In the genomic region with DNA sequence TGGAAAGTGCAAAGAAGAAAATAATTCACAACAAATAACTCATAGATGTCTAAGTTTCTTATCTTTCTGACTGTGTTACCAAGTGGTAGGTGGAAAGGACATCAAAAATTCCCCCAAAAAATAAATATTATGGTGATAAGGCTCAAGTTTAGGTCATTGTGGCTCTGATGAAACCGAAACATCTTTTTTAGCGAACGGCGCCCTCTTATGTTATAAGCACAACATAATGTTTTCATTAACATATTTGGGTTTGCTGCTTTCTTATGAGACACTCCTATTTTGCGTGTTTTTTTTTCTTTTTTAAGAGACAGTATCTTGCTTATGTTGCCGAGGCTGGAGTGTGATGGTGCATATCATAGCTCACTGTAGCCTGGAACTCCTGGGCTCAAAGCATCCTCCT, we compare ENCODE assay signal across 13 cellular contexts. TPM values are rescaled to one million over a fixed set of nuclear protein-coding genes. Genes with fewer than 3 reads are reported as not detected.
DNase-seq lines count a peak whose midpoint lies in the region; ATAC-seq and TF ChIP-seq lines count a peak whose summit lies in the region.
"Had no signal": no experiment of that assay in that cellular context is flagged by ENCODE, and none has a peak within 500 bp of the region (broad histone marks: within the 10 kb centered on the region; RNA-seq: fewer than 3 reads in every experiment).

No MANE protein-coding gene starts in this region.

- H3K4me1 ChIP-seq in KMS-11 (ENCODE audit: low read depth, poor library complexity, severe bottlenecking) (peaks cover 26% of the 10 kb centered on the region), lower lobe of right lung (no peaks in the 10 kb centered on the region)

- in situ Hi-C loops in astrocyte of the spinal cord (cut with HindIII; ENCODE audit: low sequenced_read_pairs) = no loop called here

- TF ChIP-seq CTCF in KMS-11 (conservative IDR thresholded peaks at IDR 0.05; ENCODE audit: low read depth, low read length) (peak; percentile 64; the same call in 1 of the 2 replicates), astrocyte of the spinal cord (IDR thresholded peaks at IDR 0.05; ENCODE audit: low read depth, low read length) (peak; percentile 22), osteocyte (IDR thresholded peaks at IDR 0.05) (peak; percentile 58), lower lobe of right lung (IDR thresholded peaks at IDR 0.05) (no peak)

- H3K9ac ChIP-seq in KMS-11 = no peak overlapping the region

- DNase-seq in NOMO-1 treated with DMSO at 0.1 percent for 48 hours (lab: John Stamatoyannopoulos, UW; ENCODE audit: unreplicated experiment) = peak; percentile 1
- no peak for DNase-seq in NOMO-1 treated with dmso at 0.1 percent for 144 hours (lab: John Stamatoyannopoulos, UW; ENCODE audit: unreplicated experiment)
- peak; percentile 9 for DNase-seq in astrocyte of the spinal cord (ENCODE audit: low read depth, low spot score)
- no peak for DNase-seq in osteocyte (ENCODE audit: extremely low spot score, unreplicated experiment)
- DNase-seq in lower lobe of right lung = no peak
- DNase-seq: CD4-positive, CD25-positive, alpha-beta regulatory T cell; immature natural killer cell; ovary had no signal

- H3K27me3 ChIP-seq in KMS-11 (ENCODE audit: insufficient read depth, low read depth) (no peaks in the 10 kb centered on the region), lower lobe of right lung (ENCODE audit: low read depth) (no peaks in the 10 kb centered on the region)
- H3K27me3 ChIP-seq: ovary had no signal

- ATAC-seq in GM19351 (IDR thresholded peaks at IDR 0.05; ENCODE audit: unreplicated experiment) = no peak
- no peak for ATAC-seq in HG03175 (IDR thresholded peaks at IDR 0.05; ENCODE audit: unreplicated experiment)
- ATAC-seq in lower lobe of right lung = no peak

- H3K4me2 ChIP-seq in KMS-11 = no peak overlapping the region

- H3K27me3 Mint-ChIP-seq in osteocyte (ENCODE audit: unreplicated experiment) = peaks cover 44% of the 10 kb centered on the region
- H3K27me3 Mint-ChIP-seq: CD4-positive, CD25-positive, alpha-beta regulatory T cell had no signal

- no peak overlapping the region for H3K27ac ChIP-seq in KMS-11
- no peak overlapping the region for H3K27ac ChIP-seq in lower lobe of right lung
- H3K27ac ChIP-seq: ovary had no signal

- intact Hi-C loops in lower lobe of right lung (cut with DNase I) = no loop called here

- no peak overlapping the region for H3K27ac Mint-ChIP-seq in osteocyte (ENCODE audit: unreplicated experiment)
- H3K27ac Mint-ChIP-seq: activated T-helper 1 cell treated with anti-CD3 and anti-CD28 coated beads, Interleukin-12 subunit alpha, Interleukin-12 subunit beta, Interleukin-2, Interleukin-4 antibody, amounts not matched to agents 30 ng/mL and 10 ng/mL and 1 ng/mL, durations not matched to agents 14 hours and 24 hours and 36 hours; CD4-positive, CD25-positive, alpha-beta regulatory T cell; immature natural killer cell had no signal

- no peaks in the 10 kb centered on the region for H3K36me3 ChIP-seq in KMS-11 (ENCODE audit: insufficient read depth)
- no peaks in the 10 kb centered on the region for H3K36me3 ChIP-seq in lower lobe of right lung
- H3K36me3 ChIP-seq: ovary had no signal

- no peaks in the 10 kb centered on the region for H3K36me3 Mint-ChIP-seq in osteocyte (ENCODE audit: unreplicated experiment)
- H3K36me3 Mint-ChIP-seq: CD4-positive, CD25-positive, alpha-beta regulatory T cell; immature natural killer cell had no signal

- no peaks in the 10 kb centered on the region for H3K4me1 Mint-ChIP-seq in osteocyte (ENCODE audit: unreplicated experiment)
- H3K4me1 Mint-ChIP-seq: CD4-positive, CD25-positive, alpha-beta regulatory T cell; immature natural killer cell had no signal

- no peak overlapping the region for H3K4me3 ChIP-seq in KMS-11 (IDR thresholded peaks at IDR 0.05; ENCODE audit: insufficient read depth, low read depth, low read length)
- no peak overlapping the region for H3K4me3 ChIP-seq in astrocyte of the spinal cord (ENCODE audit: low read depth, low read length)
- no peak overlapping the region for H3K4me3 ChIP-seq in lower lobe of right lung
- H3K4me3 ChIP-seq: ovary had no signal

- H4K20me1 ChIP-seq in KMS-11 (ENCODE audit: insufficient read depth) = no peaks in the 10 kb centered on the region

- no peak overlapping the region for H3K4me3 Mint-ChIP-seq in osteocyte (ENCODE audit: unreplicated experiment)
- H3K4me3 Mint-ChIP-seq: activated T-helper 1 cell treated with anti-CD3 and anti-CD28 coated beads, Interleukin-12 subunit alpha, Interleukin-12 subunit beta, Interleukin-2, Interleukin-4 antibody, amounts not matched to agents 30 ng/mL and 10 ng/mL and 1 ng/mL, durations not matched to agents 14 hours and 24 hours and 36 hours; CD4-positive, CD25-positive, alpha-beta regulatory T cell; immature natural killer cell had no signal

- H2AFZ ChIP-seq in KMS-11 (ENCODE audit: low read depth) = no peak overlapping the region

- no peaks in the 10 kb centered on the region for H3K9me3 ChIP-seq in lower lobe of right lung
- H3K9me3 ChIP-seq: ovary had no signal

- H3K9me3 Mint-ChIP-seq in osteocyte (ENCODE audit: unreplicated experiment) = no peaks in the 10 kb centered on the region
- H3K9me3 Mint-ChIP-seq: activated T-helper 1 cell treated with anti-CD3 and anti-CD28 coated beads, Interleukin-12 subunit alpha, Interleukin-12 subunit beta, Interleukin-2, Interleukin-4 antibody, amounts not matched to agents 30 ng/mL and 10 ng/mL and 1 ng/mL, durations not matched to agents 14 hours and 24 hours and 36 hours; CD4-positive, CD25-positive, alpha-beta regulatory T cell had no signal

- H3K79me2 ChIP-seq in KMS-11 (ENCODE audit: insufficient read depth, low read depth) = no peaks in the 10 kb centered on the region

RNA-seq across cellular contexts. Expression of a gene that starts 38.6 kb away (rescaled TPM):
- not detected in 2 replicates for total RNA-seq in osteocyte
- not detected for total RNA-seq in lower lobe of right lung
- total RNA-seq: activated T-helper 1 cell treated with anti-CD3 and anti-CD28 coated beads, Interleukin-12 subunit alpha, Interleukin-12 subunit beta, Interleukin-2, Interleukin-4 antibody, amounts not matched to agents 30 ng/mL and 10 ng/mL and 1 ng/mL, durations not matched to agents 14 hours and 24 hours and 36 hours; CD4-positive, CD25-positive, alpha-beta regulatory T cell; dermis microvascular lymphatic vessel endothelial cell; ovary had no signal

Comparison
In these comparisons a context has a peak if more than half of its experiments do, and no peak if none do; other contexts are left out.
1. DNase-seq: peak in NOMO-1 treated with DMSO at 0.1 percent for 48 hours (single experiment) and astrocyte of the spinal cord (single experiment); none in NOMO-1 treated with dmso at 0.1 percent for 144 hours (single experiment), osteocyte (single experiment) and lower lobe of right lung (single experiment).